In the genomic region with DNA sequence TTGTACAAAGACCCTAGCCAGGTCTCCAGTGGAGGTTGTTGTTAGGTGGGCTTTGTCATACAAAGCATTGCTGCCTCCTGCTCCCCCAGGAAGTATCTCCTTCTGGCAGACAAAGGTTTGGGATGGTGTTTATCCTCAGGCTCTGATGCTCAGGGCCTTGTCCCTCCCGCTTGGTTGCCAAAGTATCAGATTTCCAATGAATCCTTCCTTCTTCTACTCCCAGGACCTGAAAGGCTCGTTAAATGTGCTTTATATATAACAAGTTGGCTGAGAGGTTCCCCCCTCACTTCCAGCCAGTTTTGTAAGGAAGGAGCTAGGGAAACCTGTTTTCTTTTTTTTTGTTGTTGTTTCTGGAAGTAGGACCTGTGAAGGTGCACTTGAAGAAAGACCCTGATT, we compare ENCODE assay signal across 1 cellular context.
A peak's percentile ranks its signal among the peaks of the same experiment; 100 is the strongest.
TF ChIP-seq lines count a peak whose summit lies in the region.

No MANE protein-coding gene starts in this region.

TF ChIP-seq in GM23338, 12 proteins besides CTCF, POLR2A, EP300 and RAD21:
- TF ChIP-seq, protein P1, sequence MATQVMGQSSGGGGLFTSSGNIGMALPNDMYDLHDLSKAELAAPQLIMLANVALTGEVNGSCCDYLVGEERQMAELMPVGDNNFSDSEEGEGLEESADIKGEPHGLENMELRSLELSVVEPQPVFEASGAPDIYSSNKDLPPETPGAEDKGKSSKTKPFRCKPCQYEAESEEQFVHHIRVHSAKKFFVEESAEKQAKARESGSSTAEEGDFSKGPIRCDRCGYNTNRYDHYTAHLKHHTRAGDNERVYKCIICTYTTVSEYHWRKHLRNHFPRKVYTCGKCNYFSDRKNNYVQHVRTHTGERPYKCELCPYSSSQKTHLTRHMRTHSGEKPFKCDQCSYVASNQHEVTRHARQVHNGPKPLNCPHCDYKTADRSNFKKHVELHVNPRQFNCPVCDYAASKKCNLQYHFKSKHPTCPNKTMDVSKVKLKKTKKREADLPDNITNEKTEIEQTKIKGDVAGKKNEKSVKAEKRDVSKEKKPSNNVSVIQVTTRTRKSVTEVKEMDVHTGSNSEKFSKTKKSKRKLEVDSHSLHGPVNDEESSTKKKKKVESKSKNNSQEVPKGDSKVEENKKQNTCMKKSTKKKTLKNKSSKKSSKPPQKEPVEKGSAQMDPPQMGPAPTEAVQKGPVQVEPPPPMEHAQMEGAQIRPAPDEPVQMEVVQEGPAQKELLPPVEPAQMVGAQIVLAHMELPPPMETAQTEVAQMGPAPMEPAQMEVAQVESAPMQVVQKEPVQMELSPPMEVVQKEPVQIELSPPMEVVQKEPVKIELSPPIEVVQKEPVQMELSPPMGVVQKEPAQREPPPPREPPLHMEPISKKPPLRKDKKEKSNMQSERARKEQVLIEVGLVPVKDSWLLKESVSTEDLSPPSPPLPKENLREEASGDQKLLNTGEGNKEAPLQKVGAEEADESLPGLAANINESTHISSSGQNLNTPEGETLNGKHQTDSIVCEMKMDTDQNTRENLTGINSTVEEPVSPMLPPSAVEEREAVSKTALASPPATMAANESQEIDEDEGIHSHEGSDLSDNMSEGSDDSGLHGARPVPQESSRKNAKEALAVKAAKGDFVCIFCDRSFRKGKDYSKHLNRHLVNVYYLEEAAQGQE (IDR thresholded peaks at IDR 0.05; ENCODE audit: unreplicated experiment): no peak
- no peak for TF ChIP-seq ZNF331 (CRISPR knock-in tag; IDR thresholded peaks at IDR 0.05; ENCODE audit: low read depth)
- no peak for TF ChIP-seq CREB1 (CRISPR knock-in tag; IDR thresholded peaks at IDR 0.05; ENCODE audit: low read depth)
- no peak for TF ChIP-seq JUNB (IDR thresholded peaks at IDR 0.05; ENCODE audit: unreplicated experiment)
- TF ChIP-seq, protein P2, sequence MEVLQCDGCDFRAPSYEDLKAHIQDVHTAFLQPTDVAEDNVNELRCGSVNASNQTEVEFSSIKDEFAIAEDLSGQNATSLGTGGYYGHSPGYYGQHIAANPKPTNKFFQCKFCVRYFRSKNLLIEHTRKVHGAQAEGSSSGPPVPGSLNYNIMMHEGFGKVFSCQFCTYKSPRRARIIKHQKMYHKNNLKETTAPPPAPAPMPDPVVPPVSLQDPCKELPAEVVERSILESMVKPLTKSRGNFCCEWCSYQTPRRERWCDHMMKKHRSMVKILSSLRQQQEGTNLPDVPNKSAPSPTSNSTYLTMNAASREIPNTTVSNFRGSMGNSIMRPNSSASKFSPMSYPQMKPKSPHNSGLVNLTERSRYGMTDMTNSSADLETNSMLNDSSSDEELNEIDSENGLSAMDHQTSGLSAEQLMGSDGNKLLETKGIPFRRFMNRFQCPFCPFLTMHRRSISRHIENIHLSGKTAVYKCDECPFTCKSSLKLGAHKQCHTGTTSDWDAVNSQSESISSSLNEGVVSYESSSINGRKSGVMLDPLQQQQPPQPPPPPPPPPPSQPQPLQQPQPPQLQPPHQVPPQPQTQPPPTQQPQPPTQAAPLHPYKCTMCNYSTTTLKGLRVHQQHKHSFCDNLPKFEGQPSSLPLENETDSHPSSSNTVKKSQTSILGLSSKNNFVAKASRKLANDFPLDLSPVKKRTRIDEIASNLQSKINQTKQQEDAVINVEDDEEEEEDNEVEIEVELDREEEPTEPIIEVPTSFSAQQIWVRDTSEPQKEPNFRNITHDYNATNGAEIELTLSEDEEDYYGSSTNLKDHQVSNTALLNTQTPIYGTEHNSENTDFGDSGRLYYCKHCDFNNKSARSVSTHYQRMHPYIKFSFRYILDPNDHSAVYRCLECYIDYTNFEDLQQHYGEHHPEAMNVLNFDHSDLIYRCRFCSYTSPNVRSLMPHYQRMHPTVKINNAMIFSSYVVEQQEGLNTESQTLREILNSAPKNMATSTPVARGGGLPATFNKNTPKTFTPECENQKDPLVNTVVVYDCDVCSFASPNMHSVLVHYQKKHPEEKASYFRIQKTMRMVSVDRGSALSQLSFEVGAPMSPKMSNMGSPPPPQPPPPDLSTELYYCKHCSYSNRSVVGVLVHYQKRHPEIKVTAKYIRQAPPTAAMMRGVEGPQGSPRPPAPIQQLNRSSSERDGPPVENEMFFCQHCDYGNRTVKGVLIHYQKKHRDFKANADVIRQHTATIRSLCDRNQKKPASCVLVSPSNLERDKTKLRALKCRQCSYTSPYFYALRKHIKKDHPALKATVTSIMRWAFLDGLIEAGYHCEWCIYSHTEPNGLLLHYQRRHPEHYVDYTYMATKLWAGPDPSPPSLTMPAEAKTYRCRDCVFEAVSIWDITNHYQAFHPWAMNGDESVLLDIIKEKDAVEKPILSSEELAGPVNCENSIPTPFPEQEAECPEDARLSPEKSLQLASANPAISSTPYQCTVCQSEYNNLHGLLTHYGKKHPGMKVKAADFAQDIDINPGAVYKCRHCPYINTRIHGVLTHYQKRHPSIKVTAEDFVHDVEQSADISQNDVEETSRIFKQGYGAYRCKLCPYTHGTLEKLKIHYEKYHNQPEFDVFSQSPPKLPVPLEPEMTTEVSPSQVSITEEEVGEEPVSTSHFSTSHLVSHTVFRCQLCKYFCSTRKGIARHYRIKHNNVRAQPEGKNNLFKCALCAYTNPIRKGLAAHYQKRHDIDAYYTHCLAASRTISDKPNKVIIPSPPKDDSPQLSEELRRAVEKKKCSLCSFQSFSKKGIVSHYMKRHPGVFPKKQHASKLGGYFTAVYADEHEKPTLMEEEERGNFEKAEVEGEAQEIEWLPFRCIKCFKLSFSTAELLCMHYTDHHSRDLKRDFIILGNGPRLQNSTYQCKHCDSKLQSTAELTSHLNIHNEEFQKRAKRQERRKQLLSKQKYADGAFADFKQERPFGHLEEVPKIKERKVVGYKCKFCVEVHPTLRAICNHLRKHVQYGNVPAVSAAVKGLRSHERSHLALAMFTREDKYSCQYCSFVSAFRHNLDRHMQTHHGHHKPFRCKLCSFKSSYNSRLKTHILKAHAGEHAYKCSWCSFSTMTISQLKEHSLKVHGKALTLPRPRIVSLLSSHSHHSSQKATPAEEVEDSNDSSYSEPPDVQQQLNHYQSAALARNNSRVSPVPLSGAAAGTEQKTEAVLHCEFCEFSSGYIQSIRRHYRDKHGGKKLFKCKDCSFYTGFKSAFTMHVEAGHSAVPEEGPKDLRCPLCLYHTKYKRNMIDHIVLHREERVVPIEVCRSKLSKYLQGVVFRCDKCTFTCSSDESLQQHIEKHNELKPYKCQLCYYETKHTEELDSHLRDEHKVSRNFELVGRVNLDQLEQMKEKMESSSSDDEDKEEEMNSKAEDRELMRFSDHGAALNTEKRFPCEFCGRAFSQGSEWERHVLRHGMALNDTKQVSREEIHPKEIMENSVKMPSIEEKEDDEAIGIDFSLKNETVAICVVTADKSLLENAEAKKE (CRISPR knock-in tag; IDR thresholded peaks at IDR 0.05): peak; percentile 60; the same call in 1 of the 2 replicates
- no peak for TF ChIP-seq EZH2phosphoT487 (IDR thresholded peaks at IDR 0.05; ENCODE audit: unreplicated experiment)
- no peak for TF ChIP-seq ZNF114 (CRISPR knock-in tag; IDR thresholded peaks at IDR 0.05)
- 0 out of 2 replicates have a peak, but pooled peaks have one; percentile 19 for TF ChIP-seq POLR2AphosphoS5 (IDR thresholded peaks at IDR 0.05; ENCODE audit: low read depth)
- no peak for TF ChIP-seq EZH2 (IDR thresholded peaks at IDR 0.05; ENCODE audit: low read depth, unreplicated experiment)
- TF ChIP-seq NANOG (IDR thresholded peaks at IDR 0.05; ENCODE audit: borderline replicate concordance): no peak
- TF ChIP-seq STAT1 (IDR thresholded peaks at IDR 0.05; ENCODE audit: unreplicated experiment): no peak
- TF ChIP-seq, protein P3, sequence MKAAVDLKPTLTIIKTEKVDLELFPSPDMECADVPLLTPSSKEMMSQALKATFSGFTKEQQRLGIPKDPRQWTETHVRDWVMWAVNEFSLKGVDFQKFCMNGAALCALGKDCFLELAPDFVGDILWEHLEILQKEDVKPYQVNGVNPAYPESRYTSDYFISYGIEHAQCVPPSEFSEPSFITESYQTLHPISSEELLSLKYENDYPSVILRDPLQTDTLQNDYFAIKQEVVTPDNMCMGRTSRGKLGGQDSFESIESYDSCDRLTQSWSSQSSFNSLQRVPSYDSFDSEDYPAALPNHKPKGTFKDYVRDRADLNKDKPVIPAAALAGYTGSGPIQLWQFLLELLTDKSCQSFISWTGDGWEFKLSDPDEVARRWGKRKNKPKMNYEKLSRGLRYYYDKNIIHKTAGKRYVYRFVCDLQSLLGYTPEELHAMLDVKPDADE (IDR thresholded peaks at IDR 0.05): no peak
